21 cellular contexts compared by ENCODE assay signal in the genomic region with DNA sequence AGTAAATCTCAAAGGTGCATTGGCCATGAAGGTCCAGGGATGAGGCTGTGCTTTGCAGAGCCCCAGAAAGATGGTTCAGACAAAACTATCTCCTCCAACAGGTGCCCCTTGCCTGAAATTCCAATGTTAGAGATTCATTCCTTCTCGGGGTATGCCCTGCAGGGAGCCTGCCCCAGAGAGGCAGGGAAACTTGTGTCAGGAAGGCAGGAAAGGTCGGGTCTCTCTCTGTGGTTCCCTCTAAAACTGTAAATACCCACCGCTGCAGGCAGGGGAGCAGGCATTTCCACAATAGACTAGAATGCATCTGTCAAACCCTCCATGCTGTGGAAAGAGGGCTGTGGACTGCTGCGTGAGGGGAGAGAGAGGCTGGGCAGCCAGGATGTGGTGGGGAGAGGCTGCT.
DNase-seq lines count a peak whose midpoint lies in the region; ATAC-seq and TF ChIP-seq lines count a peak whose summit lies in the region.
"Had no signal": no experiment of that assay in that cellular context is flagged by ENCODE, and none has a peak within 500 bp of the region (broad histone marks: within the 10 kb centered on the region; RNA-seq: fewer than 3 reads in every experiment).

No MANE protein-coding gene starts in this region.

- H3K4me1 ChIP-seq in colonic mucosa = peaks cover 25% of the 10 kb centered on the region

- H3K9ac ChIP-seq in colonic mucosa (ENCODE audit: low read depth in 2 of 2, low read length in 2 of 2) = peak overlapping the region in 1 of 2 donors; percentile 66

- no peaks in the 10 kb centered on the region for H3K9me3 Mint-ChIP-seq in nephron progenitor cell
- no peaks in the 10 kb centered on the region for H3K9me3 Mint-ChIP-seq in activated T-helper 2 cell treated with anti-CD3 and anti-CD28 coated beads, Interferon-gamma antibody, Interleukin-2, Interleukin-4, amounts not matched to agents 10 μg/mL and 5 μg/mL and 100 μg/mL, durations not matched to agents 14 hours and 24 hours and 36 hours
- H3K9me3 Mint-ChIP-seq: activated naive CD4-positive, alpha-beta T cell treated with anti-CD3 and anti-CD28 coated beads, Interleukin-2, amount 10 ng/mL, durations not matched to agents 7 days and 5 days; CD4-positive, alpha-beta T cell; immature natural killer cell; natural killer cell had no signal

- no peaks in the 10 kb centered on the region for H3K36me3 ChIP-seq in colonic mucosa
- H3K36me3 ChIP-seq: lower lobe of right lung, vagina had no signal

- ATAC-seq in HG03159 (IDR thresholded peaks at IDR 0.05; ENCODE audit: unreplicated experiment) = no peak
- ATAC-seq: lower lobe of right lung; natural killer cell; stimulated activated naive CD8-positive, alpha-beta T cell treated with anti-CD3 and anti-CD28 coated beads, Interleukin-15, Interleukin-2, amounts not matched to agents 100 U/mL and 50 U/mL, for 24 hours had no signal

- H3K27ac Mint-ChIP-seq in nephron progenitor cell = no peak overlapping the region
- H3K27ac Mint-ChIP-seq in activated T-helper 2 cell treated with anti-CD3 and anti-CD28 coated beads, Interferon-gamma antibody, Interleukin-2, Interleukin-4, amounts not matched to agents 10 μg/mL and 5 μg/mL and 100 μg/mL, durations not matched to agents 14 hours and 24 hours and 36 hours = no peak overlapping the region
- H3K27ac Mint-ChIP-seq: activated naive CD4-positive, alpha-beta T cell treated with anti-CD3 and anti-CD28 coated beads, Interleukin-2, amount 10 ng/mL, durations not matched to agents 7 days and 5 days; CD4-positive, alpha-beta T cell; immature natural killer cell; natural killer cell had no signal

- no peaks in the 10 kb centered on the region for H3K9me3 ChIP-seq in colonic mucosa
- H3K9me3 ChIP-seq: lower lobe of right lung, vagina had no signal

- DNase-seq in COLO668 (lab: John Stamatoyannopoulos, UW; ENCODE audit: unreplicated experiment) = peak; percentile 42
- DNase-seq in Jurkat, Clone E6-1 (ENCODE audit: low read depth, low spot score) = peak; percentile 26
- no peak for DNase-seq in colonic mucosa
- no peak for DNase-seq in nephron progenitor cell
- no peak for DNase-seq in NK-92 treated with Interleukin-12 subunit alpha and Interleukin-12 subunit beta, amount 100 ng/mL, for 24 hours (lab: John Stamatoyannopoulos, UW)
- no peak for DNase-seq in activated T-helper 2 cell treated with anti-CD3 and anti-CD28 coated beads, Interferon-gamma antibody, Interleukin-2, Interleukin-4, amounts not matched to agents 10 μg/mL and 5 μg/mL and 100 μg/mL, durations not matched to agents 14 hours and 24 hours and 36 hours (ENCODE audit: low spot score)
- no peak for DNase-seq in GM13977 (ENCODE audit: low spot score)
- DNase-seq: activated naive CD4-positive, alpha-beta T cell treated with anti-CD3 and anti-CD28 coated beads, Interleukin-2, amount 10 ng/mL, durations not matched to agents 7 days and 5 days; activated T-cell treated with anti-CD3 and anti-CD28 coated beads for 4 hours; CD4-positive, alpha-beta T cell; head of caudate nucleus; immature natural killer cell; lower lobe of right lung; natural killer cell; NCI-H2081; NCI-H774; RPMI8226; stimulated activated naive CD8-positive, alpha-beta T cell treated with anti-CD3 and anti-CD28 coated beads, Interleukin-15, Interleukin-2, amounts not matched to agents 100 U/mL and 50 U/mL, for 24 hours; SW 1271 had no signal

- H3K36me3 Mint-ChIP-seq in nephron progenitor cell (ENCODE audit: low read depth) = no peaks in the 10 kb centered on the region
- no peaks in the 10 kb centered on the region for H3K36me3 Mint-ChIP-seq in activated T-helper 2 cell treated with anti-CD3 and anti-CD28 coated beads, Interferon-gamma antibody, Interleukin-2, Interleukin-4, amounts not matched to agents 10 μg/mL and 5 μg/mL and 100 μg/mL, durations not matched to agents 14 hours and 24 hours and 36 hours (ENCODE audit: low read depth)
- H3K36me3 Mint-ChIP-seq: activated naive CD4-positive, alpha-beta T cell treated with anti-CD3 and anti-CD28 coated beads, Interleukin-2, amount 10 ng/mL, durations not matched to agents 7 days and 5 days; immature natural killer cell; natural killer cell had no signal

- H3K4me1 Mint-ChIP-seq in nephron progenitor cell = peaks cover 70% of the 10 kb centered on the region
- peaks cover 24% of the 10 kb centered on the region for H3K4me1 Mint-ChIP-seq in activated T-helper 2 cell treated with anti-CD3 and anti-CD28 coated beads, Interferon-gamma antibody, Interleukin-2, Interleukin-4, amounts not matched to agents 10 μg/mL and 5 μg/mL and 100 μg/mL, durations not matched to agents 14 hours and 24 hours and 36 hours (ENCODE audit: low read depth)
- H3K4me1 Mint-ChIP-seq: natural killer cell had no signal

- H3K27ac ChIP-seq in colonic mucosa = peak overlapping the region; percentile 92
- H3K27ac ChIP-seq: lower lobe of right lung had no signal

- in situ Hi-C loops in GM13977 (cut with MboI; ENCODE audit: low pct_unique_long_range_greater_than_20kb, low sequenced_read_pairs, unreplicated experiment) = no loop called here

- peaks cover 11% of the 10 kb centered on the region for H3K27me3 ChIP-seq in colonic mucosa
- H3K27me3 ChIP-seq: vagina had no signal

- intact Hi-C loops in colonic mucosa (cut with DNase I) = no loop called here
- intact Hi-C loops in activated T-helper 2 cell treated with anti-CD3 and anti-CD28 coated beads, Interferon-gamma antibody, Interleukin-2, Interleukin-4, amounts not matched to agents 10 μg/mL and 5 μg/mL and 100 μg/mL, durations not matched to agents 14 hours and 24 hours and 36 hours (cut with micrococcal nuclease) = loop anchor here (2.0 to 10.0 kb wide), 2 partner anchors 13 to 277 kb away; no protein-coding TSS in a partner anchor

- no peak for TF ChIP-seq CTCF in colonic mucosa (IDR thresholded peaks at IDR 0.05)
- no peak for TF ChIP-seq CTCF in nephron progenitor cell (IDR thresholded peaks at IDR 0.05)
- TF ChIP-seq CTCF in GM13977 (IDR thresholded peaks at IDR 0.05; ENCODE audit: extremely low read depth, insufficient read depth, missing control alignments) = no peak

- H3K27me3 Mint-ChIP-seq in nephron progenitor cell (ENCODE audit: low read depth, poor library complexity) = peaks cover 84% of the 10 kb centered on the region
- H3K27me3 Mint-ChIP-seq in activated T-helper 2 cell treated with anti-CD3 and anti-CD28 coated beads, Interferon-gamma antibody, Interleukin-2, Interleukin-4, amounts not matched to agents 10 μg/mL and 5 μg/mL and 100 μg/mL, durations not matched to agents 14 hours and 24 hours and 36 hours (ENCODE audit: low read depth) = peaks cover 69% of the 10 kb centered on the region

- peak overlapping the region; percentile 84 for H3K4me3 Mint-ChIP-seq in nephron progenitor cell
- no peak overlapping the region for H3K4me3 Mint-ChIP-seq in activated T-helper 2 cell treated with anti-CD3 and anti-CD28 coated beads, Interferon-gamma antibody, Interleukin-2, Interleukin-4, amounts not matched to agents 10 μg/mL and 5 μg/mL and 100 μg/mL, durations not matched to agents 14 hours and 24 hours and 36 hours (ENCODE audit: low read depth)
- H3K4me3 Mint-ChIP-seq: activated naive CD4-positive, alpha-beta T cell treated with anti-CD3 and anti-CD28 coated beads, Interleukin-2, amount 10 ng/mL, durations not matched to agents 7 days and 5 days; CD4-positive, alpha-beta T cell; immature natural killer cell; natural killer cell had no signal

- no peak overlapping the region for H3K4me3 ChIP-seq in Jurkat, Clone E6-1 (ENCODE audit: low read length)
- H3K4me3 ChIP-seq in colonic mucosa = no peak overlapping the region
- H3K4me3 ChIP-seq: lower lobe of right lung had no signal

Comparison
In these comparisons a context has a peak if more than half of its experiments do, and no peak if none do; other contexts are left out.
1. DNase-seq: peak in COLO668 (single experiment) and Jurkat, Clone E6-1 (single experiment); none in colonic mucosa (single experiment), nephron progenitor cell (single experiment), NK-92 treated with Interleukin-12 subunit alpha and Interleukin-12 subunit beta, amount 100 ng/mL, for 24 hours (single experiment), activated T-helper 2 cell treated with anti-CD3 and anti-CD28 coated beads, Interferon-gamma antibody, Interleukin-2, Interleukin-4, amounts not matched to agents 10 μg/mL and 5 μg/mL and 100 μg/mL, durations not matched to agents 14 hours and 24 hours and 36 hours (single experiment) and GM13977 (single experiment).